In the genomic region with DNA sequence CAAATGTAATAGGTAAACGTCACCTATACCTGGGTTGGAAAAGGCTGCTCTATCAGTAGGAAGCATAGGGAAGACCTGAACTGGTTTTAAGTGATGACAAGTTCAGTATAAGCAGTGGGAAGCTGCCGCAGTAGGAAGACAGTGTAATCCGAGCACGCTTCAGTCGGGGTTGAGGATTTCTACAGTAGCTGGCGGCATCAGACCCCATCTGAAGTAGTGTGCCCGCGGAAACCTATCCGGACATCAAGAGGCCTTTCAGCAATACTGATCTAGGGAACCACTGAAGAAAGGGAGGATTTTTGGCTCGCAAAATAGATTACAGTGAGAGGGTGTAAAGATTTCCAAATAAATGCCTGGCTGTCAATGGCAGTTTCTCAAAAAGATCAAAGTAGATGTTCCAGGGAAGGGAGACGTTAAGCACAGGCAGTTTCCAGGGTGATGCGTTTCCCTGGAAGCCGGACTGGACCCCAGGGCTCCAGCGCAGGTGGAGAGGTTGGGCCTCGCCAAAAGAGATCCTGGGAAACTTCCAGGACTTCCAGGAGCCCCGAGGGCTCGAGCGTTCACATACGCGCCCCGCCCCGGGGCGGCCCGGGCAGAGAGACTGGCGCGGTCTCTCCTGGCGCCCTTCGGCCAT, we compare ENCODE assay signal across 6 cellular contexts. TPM values are rescaled to one million over a fixed set of nuclear protein-coding genes. Genes with fewer than 3 reads are reported as not detected.
DNase-seq lines count a peak whose midpoint lies in the region; ATAC-seq, FAIRE-seq and TF ChIP-seq lines count a peak whose summit lies in the region.

No MANE protein-coding gene starts in this region.

- DNase-seq in NCI-H146 treated with DMSO at 0.1 percent for 48 hours (lab: John Stamatoyannopoulos, UW; ENCODE audit: unreplicated experiment) (peak; percentile 47), cerebellum (ENCODE audit: low spot score) (peak; percentile 32), RCC 7860 (ENCODE audit: low spot score) (no peak), amygdala (lab: John Stamatoyannopoulos, UW) (no peak)

- H3K4me3 ChIP-seq in parathyroid adenoma (ENCODE audit: low read depth, low read length): peak overlapping the region; percentile 69

- no peak for TF ChIP-seq CTCF in parathyroid adenoma (IDR thresholded peaks at IDR 0.05)

- FAIRE-seq in RCC 7860 (lab: Jason Lieb, UNC): no peak

- no peak for ATAC-seq in GM19467 (IDR thresholded peaks at IDR 0.05; ENCODE audit: unreplicated experiment)

- no peaks in the 10 kb centered on the region for H3K27me3 ChIP-seq in parathyroid adenoma (ENCODE audit: control insufficient read depth, insufficient read depth, low read length)

- peak overlapping the region; percentile 98 for H3K4me2 ChIP-seq in parathyroid adenoma (ENCODE audit: low read length)

- peak overlapping the region; percentile 64 for H3K27ac ChIP-seq in parathyroid adenoma

- H2AFZ ChIP-seq in parathyroid adenoma: peak overlapping the region; percentile 86

- H3K36me3 ChIP-seq in parathyroid adenoma (ENCODE audit: control insufficient read depth, insufficient read depth, low read length): no peaks in the 10 kb centered on the region

- H3K9ac ChIP-seq in parathyroid adenoma: no peak overlapping the region

- no peaks in the 10 kb centered on the region for H3K79me2 ChIP-seq in parathyroid adenoma

- H3K9me3 ChIP-seq in parathyroid adenoma (ENCODE audit: control insufficient read depth, low read length): no peaks in the 10 kb centered on the region

- peaks cover 10% of the 10 kb centered on the region for H3K4me1 ChIP-seq in parathyroid adenoma

RNA-seq across cellular contexts. Expression of a gene that starts 5.3 kb away (rescaled TPM):
- total RNA-seq in cerebellum: 7.0 TPM

RNA-seq across cellular contexts. Expression of a gene that starts 6.1 kb away (rescaled TPM):
- total RNA-seq in cerebellum: 2.4 TPM

RNA-seq across cellular contexts. Expression of a gene that starts 18.7 kb away (rescaled TPM):
- total RNA-seq in cerebellum: 26.2 TPM

RNA-seq across cellular contexts. Expression of a gene that starts 18.9 kb away (rescaled TPM):
- 35.0 TPM for total RNA-seq in cerebellum

RNA-seq across cellular contexts. Expression of a gene that starts 22.4 kb away (rescaled TPM):
- total RNA-seq in cerebellum: 0.45 TPM

Comparison
In these comparisons a context has a peak if more than half of its experiments do, and no peak if none do; other contexts are left out.
1. DNase-seq: peak in NCI-H146 treated with DMSO at 0.1 percent for 48 hours (single experiment) and cerebellum (single experiment); none in RCC 7860 (single experiment) and amygdala (0 of 56).